ENCODE assay signal across 8 cellular contexts in genomic region chrX:73943572-73943899, GRCh38.
DNase-seq lines count a peak whose midpoint lies in the region; ATAC-seq and TF ChIP-seq lines count a peak whose summit lies in the region.

No MANE protein-coding gene starts in this region.

- DNase-seq in activated naive CD4-positive, alpha-beta T cell treated with anti-CD3 and anti-CD28 coated beads for 36 hours, result no peak
- no peak for DNase-seq in activated naive CD4-positive, alpha-beta T cell treated with anti-CD3 and anti-CD28 coated beads, Interleukin-2, amount 50 U/mL, for 16 hours
- DNase-seq in adrenal gland, result no peak
- no peak for DNase-seq in right lobe of liver
- DNase-seq in type B pancreatic cell (ENCODE audit: extremely low spot score, unreplicated experiment), result no peak
- no peak for DNase-seq in NCI-H146 treated with DMSO at 0.1 percent for 48 hours (lab: John Stamatoyannopoulos, UW; ENCODE audit: unreplicated experiment)
- DNase-seq in stimulated activated CD4-positive, alpha-beta T cell treated with anti-CD3 and anti-CD28 coated beads, Interleukin-2, amount 100 ng/mL, for 24 hours, result no peak

- H3K27ac ChIP-seq in adrenal gland (peak overlapping the region in 3 of 5 donors; percentile 75 to 84 (median 76)), right lobe of liver (peak overlapping the region; percentile 81 to 85 (median 84))

- no peaks in the 10 kb centered on the region for H3K9me3 ChIP-seq in adrenal gland (replicated peaks in 1 of 3)
- H3K9me3 ChIP-seq in right lobe of liver, result no peaks in the 10 kb centered on the region

- TF ChIP-seq POLR2A in adrenal gland (IDR thresholded peaks at IDR 0.05) (no peak), right lobe of liver (IDR thresholded peaks at IDR 0.05) (no peak)

- peak overlapping the region in 2 of 4 donors; percentile 47 to 85 for H3K4me3 ChIP-seq in adrenal gland
- peak overlapping the region; percentile 66 to 75 (median 72) for H3K4me3 ChIP-seq in right lobe of liver

- peak overlapping the region; percentile 94 for H3K4me3 Mint-ChIP-seq in activated naive CD4-positive, alpha-beta T cell treated with anti-CD3 and anti-CD28 coated beads for 36 hours
- H3K4me3 Mint-ChIP-seq in type B pancreatic cell, result peak overlapping the region; percentile 94

- no peaks in the 10 kb centered on the region for H3K27me3 ChIP-seq in adrenal gland
- no peaks in the 10 kb centered on the region for H3K27me3 ChIP-seq in right lobe of liver

- peaks cover 0 to 8% of the 10 kb centered on the region in 2 donors for H3K36me3 ChIP-seq in adrenal gland (replicated peaks in 1 of 2)
- no peaks in the 10 kb centered on the region for H3K36me3 ChIP-seq in right lobe of liver

- CTCF ChIA-PET in activated naive CD4-positive, alpha-beta T cell treated with anti-CD3 and anti-CD28 coated beads for 36 hours (lab: Charles Lee), result no interaction called here

- H3K4me1 ChIP-seq in adrenal gland (replicated peaks in 1 of 2) (peaks cover 3 to 28% of the 10 kb centered on the region in 2 donors), right lobe of liver (peaks cover 0 to 19% (median 0%) of the 10 kb centered on the region in 4 donors)

- H3K36me3 Mint-ChIP-seq in activated naive CD4-positive, alpha-beta T cell treated with anti-CD3 and anti-CD28 coated beads for 36 hours (ENCODE audit: low read depth), result peaks cover 6% of the 10 kb centered on the region
- H3K36me3 Mint-ChIP-seq in type B pancreatic cell, result peaks cover 16% of the 10 kb centered on the region

- ATAC-seq in right lobe of liver, result peak in 2 of 4 donors; percentile 5 to 12
- no peak for ATAC-seq in GM19351 (IDR thresholded peaks at IDR 0.05; ENCODE audit: unreplicated experiment)

- H3K9me3 Mint-ChIP-seq in activated naive CD4-positive, alpha-beta T cell treated with anti-CD3 and anti-CD28 coated beads for 36 hours, result no peaks in the 10 kb centered on the region
- no peaks in the 10 kb centered on the region for H3K9me3 Mint-ChIP-seq in type B pancreatic cell

- 55 to 69% (median 62%) methylated on average over 5 of the region's 5 CpGs for WGBS in adrenal gland, 4 donors
- 30% methylated on average over 5 of the region's 5 CpGs for WGBS in right lobe of liver (ENCODE audit: insufficient coverage, low coverage, low lambda C conversion rate, missing lambda C conversion rate)

- peaks cover 21% of the 10 kb centered on the region for H3K4me1 Mint-ChIP-seq in activated naive CD4-positive, alpha-beta T cell treated with anti-CD3 and anti-CD28 coated beads for 36 hours (ENCODE audit: low read depth)
- peaks cover 16% of the 10 kb centered on the region for H3K4me1 Mint-ChIP-seq in type B pancreatic cell (ENCODE audit: unreplicated experiment)

- H3K27me3 Mint-ChIP-seq in activated naive CD4-positive, alpha-beta T cell treated with anti-CD3 and anti-CD28 coated beads for 36 hours (ENCODE audit: low read depth), result no peaks in the 10 kb centered on the region
- H3K27me3 Mint-ChIP-seq in type B pancreatic cell, result no peaks in the 10 kb centered on the region

- intact Hi-C loops in activated naive CD4-positive, alpha-beta T cell treated with anti-CD3 and anti-CD28 coated beads for 36 hours (cut with micrococcal nuclease), result loop anchor here (5.0 to 10.0 kb wide), 2 partner anchors 731 to 1331 kb away; partner anchors contain the start of genes NAP1L2 and UPRT
- intact Hi-C loops in adrenal gland (cut with DNase I) (no loop called here), right lobe of liver (cut with DNase I) (no loop called here)

- peak overlapping the region; percentile 95 for H3K27ac Mint-ChIP-seq in activated naive CD4-positive, alpha-beta T cell treated with anti-CD3 and anti-CD28 coated beads for 36 hours
- peak overlapping the region; percentile 96 for H3K27ac Mint-ChIP-seq in type B pancreatic cell

- TF ChIP-seq CTCF in adrenal gland (IDR thresholded peaks at IDR 0.05), result no peak
- no peak for TF ChIP-seq CTCF in right lobe of liver (IDR thresholded peaks at IDR 0.05)
- TF ChIP-seq CTCF in type B pancreatic cell (conservative IDR thresholded peaks at IDR 0.05), result no peak
